14 cellular contexts compared by ENCODE assay signal in genomic region chr2:131035826-131036231, GRCh38. TPM values are rescaled to one million over a fixed set of nuclear protein-coding genes. Genes with fewer than 3 reads are reported as not detected.
DNase-seq lines count a peak whose midpoint lies in the region; ATAC-seq and TF ChIP-seq lines count a peak whose summit lies in the region.
"Had no signal": no experiment of that assay in that cellular context is flagged by ENCODE, and none has a peak within 500 bp of the region (broad histone marks: within the 10 kb centered on the region; RNA-seq: fewer than 3 reads in every experiment).

No MANE protein-coding gene starts in this region.

- H4K20me1 ChIP-seq in neural progenitor cell (ENCODE audit: low read depth) = peaks cover 25% of the 10 kb centered on the region

- H3K27ac ChIP-seq in coronary artery (no peak overlapping the region), neural progenitor cell (no peak overlapping the region)

- H3K79me2 ChIP-seq in neural progenitor cell (ENCODE audit: low read depth) = no peaks in the 10 kb centered on the region

- no peaks in the 10 kb centered on the region for H3K9me3 Mint-ChIP-seq in activated naive CD4-positive, alpha-beta T cell treated with anti-CD3 and anti-CD28 coated beads for 36 hours
- H3K9me3 Mint-ChIP-seq in activated naive CD4-positive, alpha-beta T cell treated with anti-CD3 and anti-CD28 coated beads, Interleukin-2, amount 50 U/mL, for 72 hours = no peaks in the 10 kb centered on the region
- no peaks in the 10 kb centered on the region for H3K9me3 Mint-ChIP-seq in neural progenitor cell
- H3K9me3 Mint-ChIP-seq in type B pancreatic cell = no peaks in the 10 kb centered on the region

- peaks cover 20% of the 10 kb centered on the region for H3K4me1 Mint-ChIP-seq in activated naive CD4-positive, alpha-beta T cell treated with anti-CD3 and anti-CD28 coated beads for 36 hours (ENCODE audit: low read depth)
- peaks cover 12% of the 10 kb centered on the region for H3K4me1 Mint-ChIP-seq in neural progenitor cell
- peaks cover 6% of the 10 kb centered on the region for H3K4me1 Mint-ChIP-seq in type B pancreatic cell (ENCODE audit: unreplicated experiment)

- peak overlapping the region; percentile 57 for H3K4me3 Mint-ChIP-seq in activated naive CD4-positive, alpha-beta T cell treated with anti-CD3 and anti-CD28 coated beads for 36 hours
- H3K4me3 Mint-ChIP-seq in neural progenitor cell (peak overlapping the region; percentile 73), type B pancreatic cell (peak overlapping the region; percentile 72)

- H3K27me3 ChIP-seq in neural progenitor cell = peaks cover 32% of the 10 kb centered on the region

- H3F3A ChIP-seq in neural progenitor cell (ENCODE audit: low read depth) = peaks cover 6% of the 10 kb centered on the region

- H3K27me3 Mint-ChIP-seq in activated naive CD4-positive, alpha-beta T cell treated with anti-CD3 and anti-CD28 coated beads for 36 hours (ENCODE audit: low read depth) = peaks cover 14% of the 10 kb centered on the region
- H3K27me3 Mint-ChIP-seq in neural progenitor cell (ENCODE audit: insufficient read depth, low read depth) (peaks cover 13% of the 10 kb centered on the region), type B pancreatic cell (peaks cover 17% of the 10 kb centered on the region)

- no peak overlapping the region for H2AFZ ChIP-seq in neural progenitor cell (replicated peaks)

- H3K9me3 ChIP-seq in neural progenitor cell (ENCODE audit: low read depth) = no peaks in the 10 kb centered on the region

- intact Hi-C loops in activated naive CD4-positive, alpha-beta T cell treated with anti-CD3 and anti-CD28 coated beads for 36 hours (cut with micrococcal nuclease) = no loop called here

- H3K4me2 ChIP-seq in neural progenitor cell = peak overlapping the region; percentile 89

- ATAC-seq in activated naive CD4-positive, alpha-beta T cell treated with anti-CD3 and anti-CD28 coated beads, Interleukin-2, amount 50 U/mL, for 72 hours = no peak
- no peak for ATAC-seq in GM21576 (IDR thresholded peaks at IDR 0.05; ENCODE audit: unreplicated experiment)

- no peaks in the 10 kb centered on the region for H3K36me3 Mint-ChIP-seq in activated naive CD4-positive, alpha-beta T cell treated with anti-CD3 and anti-CD28 coated beads for 36 hours (ENCODE audit: low read depth)
- no peaks in the 10 kb centered on the region for H3K36me3 Mint-ChIP-seq in activated naive CD4-positive, alpha-beta T cell treated with anti-CD3 and anti-CD28 coated beads, Interleukin-2, amount 50 U/mL, for 72 hours
- H3K36me3 Mint-ChIP-seq in neural progenitor cell = no peaks in the 10 kb centered on the region
- no peaks in the 10 kb centered on the region for H3K36me3 Mint-ChIP-seq in type B pancreatic cell

- H3K4me3 ChIP-seq in coronary artery (peak overlapping the region; percentile 72), neural progenitor cell (peak overlapping the region; percentile 48)

- CTCF ChIA-PET in activated naive CD4-positive, alpha-beta T cell treated with anti-CD3 and anti-CD28 coated beads for 36 hours (lab: Charles Lee) = no interaction called here

- no peak overlapping the region for H3K9ac ChIP-seq in neural progenitor cell

- TF ChIP-seq CTCF in coronary artery (IDR thresholded peaks at IDR 0.05) (no peak), neural progenitor cell (IDR thresholded peaks at IDR 0.05) (no peak), type B pancreatic cell (conservative IDR thresholded peaks at IDR 0.05) (no peak)

- H3K4me1 ChIP-seq in neural progenitor cell = peaks cover 19% of the 10 kb centered on the region

- H3K27ac Mint-ChIP-seq in activated naive CD4-positive, alpha-beta T cell treated with anti-CD3 and anti-CD28 coated beads for 36 hours = no peak overlapping the region
- H3K27ac Mint-ChIP-seq in activated naive CD4-positive, alpha-beta T cell treated with anti-CD3 and anti-CD28 coated beads, Interleukin-2, amount 50 U/mL, for 72 hours = no peak overlapping the region
- H3K27ac Mint-ChIP-seq in neural progenitor cell (no peak overlapping the region), type B pancreatic cell (no peak overlapping the region)

- H3K36me3 ChIP-seq in neural progenitor cell = no peaks in the 10 kb centered on the region

- no peak for DNase-seq in activated naive CD4-positive, alpha-beta T cell treated with anti-CD3 and anti-CD28 coated beads for 36 hours
- no peak for DNase-seq in activated naive CD4-positive, alpha-beta T cell treated with anti-CD3 and anti-CD28 coated beads, Interleukin-2, amount 50 U/mL, for 72 hours (ENCODE audit: low spot score in 2 of 2)
- DNase-seq in coronary artery (ENCODE audit: low spot score) = no peak
- no peak for DNase-seq in neural progenitor cell (ENCODE audit: low spot score)
- no peak for DNase-seq in type B pancreatic cell (ENCODE audit: extremely low spot score, unreplicated experiment)
- no peak for DNase-seq in NCI-H146 (lab: John Stamatoyannopoulos, UW)
- DNase-seq in DMS79 treated with DMSO at 0.1 percent for 48 hours (lab: John Stamatoyannopoulos, UW) = no peak
- DNase-seq: activated naive CD4-positive, alpha-beta T cell; effector CD4-positive, alpha-beta T cell; Kasumi-1; NCI-H2171; SHP77 treated with DMSO at 0.1 percent for 48 hours; stimulated activated CD4-positive, alpha-beta T cell treated with anti-CD3 and anti-CD28 coated beads, Interleukin-4, amount 100 ng/mL, for 4 hours had no signal

RNA-seq across cellular contexts. Expression of gene FAM168B, which starts 57.4 kb away (rescaled TPM):
- total RNA-seq in activated naive CD4-positive, alpha-beta T cell treated with anti-CD3 and anti-CD28 coated beads for 36 hours = 10 to 100 TPM; 52.7 to 55.0 TPM
- 10 to 100 TPM; 61.5 to 69.9 TPM for total RNA-seq in activated naive CD4-positive, alpha-beta T cell treated with anti-CD3 and anti-CD28 coated beads, Interleukin-2, amount 50 U/mL, for 72 hours
- total RNA-seq in neural progenitor cell (ENCODE audit: low replicate concordance) (63.0 and 85.2 TPM in 2 replicates), type B pancreatic cell (ENCODE audit: low replicate concordance) (97.2 and 104 TPM in 2 replicates)
